ENCODE assay signal across 27 cellular contexts in genomic region chr22:47300698-47301405, GRCh38.
DNase-seq lines count a peak whose midpoint lies in the region; ATAC-seq and TF ChIP-seq lines count a peak whose summit lies in the region.
"Had no signal": no experiment of that assay in that cellular context is flagged by ENCODE, and none has a peak within 500 bp of the region (broad histone marks: within the 10 kb centered on the region; RNA-seq: fewer than 3 reads in every experiment).

No MANE protein-coding gene starts in this region.

- H3K4me3 Mint-ChIP-seq in activated CD8-positive, alpha-beta memory T cell treated with anti-CD3 and anti-CD28 coated beads, Interleukin-2, amount 10 ng/mL, durations not matched to agents 7 days and 5 days = no peak overlapping the region
- H3K4me3 Mint-ChIP-seq: CD14-positive monocyte; CD8-positive, alpha-beta memory T cell; IgD-negative memory B cell had no signal

- intact Hi-C loops in vagina (cut with DNase I) (no loop called here), transverse colon (cut with DNase I; ENCODE audit: low total_unique reads) (no loop called here)

- 84 to 100% methylated on average over 1 to 11 of the region's 11 CpGs for WGBS in transverse colon (ENCODE audit: low coverage in 1 of 2), 2 donors

- no peaks in the 10 kb centered on the region for H3K27me3 Mint-ChIP-seq in activated CD8-positive, alpha-beta memory T cell treated with anti-CD3 and anti-CD28 coated beads, Interleukin-2, amount 10 ng/mL, durations not matched to agents 7 days and 5 days

- no peak for TF ChIP-seq EP300 in transverse colon (IDR thresholded peaks at IDR 0.05; ENCODE audit: low read depth)

- in situ Hi-C loops in transverse colon (cut with MboI; ENCODE audit: low pct_ligation_motif_present in 1 of 4, low pct_unique_long_range_greater_than_20kb in 1 of 4, low sequenced_read_pairs in 3 of 4) = no loop called here

- no peak overlapping the region for H3K4me2 ChIP-seq in osteoblast (ENCODE audit: insufficient read depth, low read length)
- H3K4me2 ChIP-seq: KMS-11, PC-9 had no signal

- H3K36me3 ChIP-seq in osteoblast (ENCODE audit: insufficient read depth, low read length) (no peaks in the 10 kb centered on the region), vagina (no peaks in the 10 kb centered on the region), transverse colon (no peaks in the 10 kb centered on the region)
- H3K36me3 ChIP-seq: BE2C had no signal

- no peaks in the 10 kb centered on the region for H3K36me3 Mint-ChIP-seq in activated CD8-positive, alpha-beta memory T cell treated with anti-CD3 and anti-CD28 coated beads, Interleukin-2, amount 10 ng/mL, durations not matched to agents 7 days and 5 days
- H3K36me3 Mint-ChIP-seq: CD14-positive monocyte; CD8-positive, alpha-beta memory T cell; IgD-negative memory B cell had no signal

- no peaks in the 10 kb centered on the region for H3K9me3 Mint-ChIP-seq in activated CD8-positive, alpha-beta memory T cell treated with anti-CD3 and anti-CD28 coated beads, Interleukin-2, amount 10 ng/mL, durations not matched to agents 7 days and 5 days (ENCODE audit: low read depth)

- H3K4me1 ChIP-seq in osteoblast (ENCODE audit: insufficient read depth, low read length) = no peaks in the 10 kb centered on the region
- H3K4me1 ChIP-seq in vagina = no peaks in the 10 kb centered on the region
- no peaks in the 10 kb centered on the region for H3K4me1 ChIP-seq in transverse colon
- H3K4me1 ChIP-seq: BE2C had no signal

- H3K27ac Mint-ChIP-seq in activated CD8-positive, alpha-beta memory T cell treated with anti-CD3 and anti-CD28 coated beads, Interleukin-2, amount 10 ng/mL, durations not matched to agents 7 days and 5 days = no peak overlapping the region
- H3K27ac Mint-ChIP-seq: CD14-positive monocyte; CD8-positive, alpha-beta memory T cell; IgD-negative memory B cell had no signal

- TF ChIP-seq CTCF in coronary artery (IDR thresholded peaks at IDR 0.05) = no peak
- no peak for TF ChIP-seq CTCF in osteoblast (IDR thresholded peaks at IDR 0.05; ENCODE audit: extremely low read depth, low read depth, low read length)
- no peak for TF ChIP-seq CTCF in vagina (IDR thresholded peaks at IDR 0.05)
- TF ChIP-seq CTCF in transverse colon (IDR thresholded peaks at IDR 0.05) = no peak

- CTCF ChIA-PET in activated CD8-positive, alpha-beta memory T cell treated with anti-CD3 and anti-CD28 coated beads, Interleukin-2, amount 10 ng/mL, durations not matched to agents 7 days and 5 days (lab: Charles Lee) = no interaction called here

- DNase-seq in activated CD8-positive, alpha-beta memory T cell treated with anti-CD3 and anti-CD28 coated beads, Interleukin-2, amount 10 ng/mL, durations not matched to agents 7 days and 5 days = peak; percentile 22
- DNase-seq in activated CD8-positive, alpha-beta memory T cell treated with anti-CD3 and anti-CD28 coated beads for 24 hours = no peak
- DNase-seq in coronary artery (ENCODE audit: low spot score) = peak; percentile 50
- peak; percentile 49 for DNase-seq in osteoblast (ENCODE audit: insufficient read length, low spot score, missing footprints)
- DNase-seq in vagina (ENCODE audit: extremely low spot score in 2 of 2) = peak; percentile 70 to 77
- DNase-seq in transverse colon = no peak
- DNase-seq: 8988T; ACHN; BE2C; CD8-positive, alpha-beta memory T cell; DMS79 treated with DMSO at 0.1 percent for 48 hours; GF-D8; HCEC 1CT; NCI-H1048; NCI-H1417; NCI-H1694; NCI-H2029 treated with DMSO at 0.1 percent for 48 hours; NCI-H446 treated with DMSO at 0.1 percent for 48 hours; NCI-H526; NCI-H82; PC-9; SHP77 had no signal

- H4K20me1 ChIP-seq in osteoblast (ENCODE audit: insufficient read depth, low read length) = no peaks in the 10 kb centered on the region

- H3K4me1 Mint-ChIP-seq in activated CD8-positive, alpha-beta memory T cell treated with anti-CD3 and anti-CD28 coated beads, Interleukin-2, amount 10 ng/mL, durations not matched to agents 7 days and 5 days = no peaks in the 10 kb centered on the region
- H3K4me1 Mint-ChIP-seq: CD14-positive monocyte; CD8-positive, alpha-beta memory T cell had no signal

- H3K27ac ChIP-seq in coronary artery (no peak overlapping the region), osteoblast (ENCODE audit: low read depth, low read length) (no peak overlapping the region), vagina (no peak overlapping the region), transverse colon (no peak overlapping the region)
- H3K27ac ChIP-seq: HL-60, KMS-11, PC-9 had no signal

- H3K9me3 ChIP-seq in osteoblast (ENCODE audit: low read depth, low read length) (no peaks in the 10 kb centered on the region), vagina (no peaks in the 10 kb centered on the region), transverse colon (no peaks in the 10 kb centered on the region)
- H3K9me3 ChIP-seq: BE2C had no signal

- TF ChIP-seq POLR2A in vagina (IDR thresholded peaks at IDR 0.05) (no peak), transverse colon (IDR thresholded peaks at IDR 0.05) (no peak)

- no peaks in the 10 kb centered on the region for H3K27me3 ChIP-seq in osteoblast (ENCODE audit: insufficient read depth, low read length)
- no peaks in the 10 kb centered on the region for H3K27me3 ChIP-seq in vagina
- no peaks in the 10 kb centered on the region for H3K27me3 ChIP-seq in transverse colon
- H3K27me3 ChIP-seq: BE2C had no signal

- no peak overlapping the region for H2AFZ ChIP-seq in osteoblast (ENCODE audit: low read length)
- H2AFZ ChIP-seq: PC-9 had no signal

- H3K4me3 ChIP-seq in coronary artery (no peak overlapping the region), osteoblast (ENCODE audit: insufficient read depth, low read length) (no peak overlapping the region), vagina (no peak overlapping the region), transverse colon (no peak overlapping the region)
- H3K4me3 ChIP-seq: PC-9 had no signal

- ATAC-seq in activated CD8-positive, alpha-beta memory T cell treated with anti-CD3 and anti-CD28 coated beads, Interleukin-2, amount 10 ng/mL, durations not matched to agents 7 days and 5 days = no peak
- no peak for ATAC-seq in HG03469 (IDR thresholded peaks at IDR 0.05; ENCODE audit: unreplicated experiment)

- no peaks in the 10 kb centered on the region for H3K79me2 ChIP-seq in osteoblast (ENCODE audit: insufficient read depth, low read length)

Comparison
In these comparisons a context has a peak if more than half of its experiments do, and no peak if none do; other contexts are left out.
1. DNase-seq: peak in activated CD8-positive, alpha-beta memory T cell treated with anti-CD3 and anti-CD28 coated beads, Interleukin-2, amount 10 ng/mL, durations not matched to agents 7 days and 5 days (single experiment), coronary artery (single experiment), osteoblast (single experiment) and vagina (2 of 2); none in activated CD8-positive, alpha-beta memory T cell treated with anti-CD3 and anti-CD28 coated beads for 24 hours (single experiment) and transverse colon (single experiment).